Comparison of ENCODE assay signal across 10 cellular contexts in the genomic region with DNA sequence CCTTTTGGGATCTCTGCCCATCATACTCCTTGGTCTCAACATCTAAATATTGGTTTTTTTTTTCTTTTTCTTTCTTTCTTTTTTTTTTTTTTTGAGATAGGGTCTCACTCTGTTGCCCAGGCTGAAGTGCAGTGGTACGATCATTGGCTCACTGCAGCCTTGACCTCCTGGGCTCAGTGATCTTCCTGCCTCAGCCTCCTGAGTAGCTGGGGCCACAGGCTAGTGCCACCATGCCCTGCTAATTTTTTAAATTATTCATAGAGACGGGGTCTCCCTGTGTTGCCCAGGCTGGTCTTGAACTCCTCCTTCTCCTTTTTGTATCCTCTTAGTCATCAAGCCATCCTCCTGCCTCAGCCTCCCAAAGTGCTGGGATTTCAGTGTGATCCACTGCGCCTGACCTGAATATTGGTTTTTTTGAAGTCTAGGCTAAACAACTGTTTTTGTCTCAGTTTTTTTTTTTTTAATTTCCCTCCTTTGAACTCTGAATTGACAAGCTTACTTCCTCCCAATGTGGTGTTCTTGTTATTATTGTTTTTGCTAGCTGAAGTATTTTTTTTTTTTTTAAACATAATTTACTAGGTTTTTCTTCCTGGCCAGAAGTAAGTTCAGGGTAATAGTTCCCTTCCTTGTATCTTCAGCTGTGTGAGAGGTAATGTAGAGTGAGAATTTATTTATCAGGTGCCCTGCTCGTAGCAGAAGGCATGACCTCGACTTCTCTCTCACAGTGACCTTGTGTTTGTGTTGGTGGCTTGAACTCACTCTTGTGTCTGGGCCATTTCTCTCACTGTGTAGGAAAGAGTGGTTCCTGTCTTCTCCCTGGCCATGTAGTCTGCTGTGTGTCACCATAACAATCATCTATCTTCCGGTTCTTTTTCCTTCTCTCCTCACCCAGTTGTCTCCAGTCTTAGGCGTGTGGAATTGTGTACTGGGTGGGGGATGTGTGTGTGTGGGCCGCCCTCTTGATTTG. TPM values are rescaled to one million over a fixed set of nuclear protein-coding genes. Genes with fewer than 3 reads are reported as not detected.
DNase-seq lines count a peak whose midpoint lies in the region; ATAC-seq, FAIRE-seq and TF ChIP-seq lines count a peak whose summit lies in the region.
"Had no signal": no experiment of that assay in that cellular context is flagged by ENCODE, and none has a peak within 500 bp of the region (broad histone marks: within the 10 kb centered on the region; RNA-seq: fewer than 3 reads in every experiment).

No MANE protein-coding gene starts in this region.

- H3K9me3 Mint-ChIP-seq in activated T-cell treated with anti-CD3 and anti-CD28 coated beads, Interleukin-2, amount 50 U/mL, for 24 hours = no peaks in the 10 kb centered on the region
- H3K9me3 Mint-ChIP-seq in activated CD8-positive, alpha-beta T cell treated with anti-CD3 and anti-CD28 coated beads, Interleukin-2, amount 10 ng/mL, durations not matched to agents 7 days and 5 days (ENCODE audit: insufficient read depth) = no peaks in the 10 kb centered on the region

- POLR2A ChIA-PET in activated CD8-positive, alpha-beta T cell treated with anti-CD3 and anti-CD28 coated beads, Interleukin-2, amount 10 ng/mL, durations not matched to agents 7 days and 5 days (lab: Charles Lee) = interaction anchor here (0.6 to 1.4 kb wide), 5 partner anchors 11 to 87 kb away, joined by 3 to 4 read pairs (median 4); no protein-coding TSS in a partner anchor

- FAIRE-seq in urothelium cell line (lab: Jason Lieb, UNC) = no peak

- no peaks in the 10 kb centered on the region for H3K27me3 Mint-ChIP-seq in activated T-cell treated with anti-CD3 and anti-CD28 coated beads, Interleukin-2, amount 50 U/mL, for 24 hours
- no peaks in the 10 kb centered on the region for H3K27me3 Mint-ChIP-seq in activated CD8-positive, alpha-beta T cell treated with anti-CD3 and anti-CD28 coated beads, Interleukin-2, amount 10 ng/mL, durations not matched to agents 7 days and 5 days (ENCODE audit: low read depth)

- H3K27ac Mint-ChIP-seq in activated T-cell treated with anti-CD3 and anti-CD28 coated beads, Interleukin-2, amount 50 U/mL, for 24 hours = peak overlapping the region; percentile 79
- peak overlapping the region; percentile 75 for H3K27ac Mint-ChIP-seq in activated CD8-positive, alpha-beta T cell treated with anti-CD3 and anti-CD28 coated beads, Interleukin-2, amount 10 ng/mL, durations not matched to agents 7 days and 5 days

- 55% methylated on average over 7 of the region's 8 CpGs for WGBS in right lobe of liver (ENCODE audit: insufficient coverage, low coverage, low lambda C conversion rate, missing lambda C conversion rate)

- H3K4me1 ChIP-seq in right lobe of liver (peaks cover 0 to 53% (median 17%) of the 10 kb centered on the region in 4 donors), thoracic aorta (ENCODE audit: control insufficient read depth in 1 of 2, low read depth in 2 of 2) (peaks cover 20 to 58% of the 10 kb centered on the region in 2 donors)

- no peaks in the 10 kb centered on the region for H3K9me3 ChIP-seq in right lobe of liver
- no peaks in the 10 kb centered on the region for H3K9me3 ChIP-seq in thoracic aorta
- H3K9me3 ChIP-seq: ascending aorta, testis had no signal

- CTCF ChIA-PET in activated CD8-positive, alpha-beta T cell treated with anti-CD3 and anti-CD28 coated beads, Interleukin-2, amount 10 ng/mL, durations not matched to agents 7 days and 5 days (lab: Charles Lee) = interaction anchor here (1.0 to 5.9 kb wide), 15 partner anchors 10 to 218 kb away, joined by 3 to 60 read pairs (median 7); a partner anchor contains a TSS

- intact Hi-C loops in right lobe of liver (cut with DNase I) = no loop called here

- H3K27ac ChIP-seq in right lobe of liver (peak overlapping the region; percentile 14 to 76 (median 45)), thoracic aorta (peak overlapping the region; percentile 15 to 32)
- H3K27ac ChIP-seq: testis had no signal

- no peak overlapping the region for H3K4me3 ChIP-seq in right lobe of liver
- H3K4me3 ChIP-seq in thoracic aorta = no peak overlapping the region
- H3K4me3 ChIP-seq: ascending aorta, testis had no signal

- H3K27me3 ChIP-seq in right lobe of liver (no peaks in the 10 kb centered on the region), thoracic aorta (replicated peaks; ENCODE audit: insufficient read depth) (no peaks in the 10 kb centered on the region)
- H3K27me3 ChIP-seq: ascending aorta, testis had no signal

- no peak overlapping the region for H3K4me3 Mint-ChIP-seq in activated T-cell treated with anti-CD3 and anti-CD28 coated beads, Interleukin-2, amount 50 U/mL, for 24 hours
- peak overlapping the region; percentile 2 for H3K4me3 Mint-ChIP-seq in activated CD8-positive, alpha-beta T cell treated with anti-CD3 and anti-CD28 coated beads, Interleukin-2, amount 10 ng/mL, durations not matched to agents 7 days and 5 days

- ATAC-seq in activated CD8-positive, alpha-beta T cell treated with anti-CD3 and anti-CD28 coated beads, Interleukin-2, amount 10 ng/mL, durations not matched to agents 7 days and 5 days = peak; percentile 65
- ATAC-seq in right lobe of liver (peak in 1 of 4 donors; percentile 5), thoracic aorta (ENCODE audit: insufficient number of reproducible peaks, low FRiP score, low read depth) (no peak), omental fat pad (ENCODE audit: low FRiP score) (no peak)

- peaks cover 4% of the 10 kb centered on the region for H3K36me3 Mint-ChIP-seq in activated T-cell treated with anti-CD3 and anti-CD28 coated beads, Interleukin-2, amount 50 U/mL, for 24 hours (ENCODE audit: low read depth)
- peaks cover 2% of the 10 kb centered on the region for H3K36me3 Mint-ChIP-seq in activated CD8-positive, alpha-beta T cell treated with anti-CD3 and anti-CD28 coated beads, Interleukin-2, amount 10 ng/mL, durations not matched to agents 7 days and 5 days (ENCODE audit: low read depth)

- H3K4me1 Mint-ChIP-seq in activated T-cell treated with anti-CD3 and anti-CD28 coated beads, Interleukin-2, amount 50 U/mL, for 24 hours (ENCODE audit: low read depth) = peaks cover 84% of the 10 kb centered on the region
- peaks cover 72% of the 10 kb centered on the region for H3K4me1 Mint-ChIP-seq in activated CD8-positive, alpha-beta T cell treated with anti-CD3 and anti-CD28 coated beads, Interleukin-2, amount 10 ng/mL, durations not matched to agents 7 days and 5 days (ENCODE audit: low read depth)

- peak; percentile 24 for DNase-seq in activated T-cell treated with anti-CD3 and anti-CD28 coated beads, Interleukin-2, amount 50 U/mL, for 24 hours
- DNase-seq in activated T-cell treated with anti-CD3 and anti-CD28 coated beads for 4 hours (no peak), right lobe of liver (no peak), thoracic aorta (ENCODE audit: low spot score) (no peak), urothelium cell line (ENCODE audit: low spot score) (no peak), omental fat pad (ENCODE audit: low spot score) (no peak), SKM-1 treated with dmso at 0.1 percent for 144 hours (lab: John Stamatoyannopoulos, UW; ENCODE audit: unreplicated experiment) (no peak)
- DNase-seq in activated CD8-positive, alpha-beta T cell treated with anti-CD3 and anti-CD28 coated beads, Interleukin-2, amount 10 ng/mL, durations not matched to agents 7 days and 5 days = no peak
- DNase-seq: testis had no signal

- no peaks in the 10 kb centered on the region for H3K36me3 ChIP-seq in right lobe of liver
- no peaks in the 10 kb centered on the region for H3K36me3 ChIP-seq in thoracic aorta
- H3K36me3 ChIP-seq: ascending aorta had no signal

- no peak for TF ChIP-seq CTCF in right lobe of liver (IDR thresholded peaks at IDR 0.05)
- TF ChIP-seq CTCF in thoracic aorta (IDR thresholded peaks at IDR 0.05) = no peak
- no peak for TF ChIP-seq CTCF in omental fat pad (IDR thresholded peaks at IDR 0.05)

- TF ChIP-seq POLR2A in right lobe of liver (IDR thresholded peaks at IDR 0.05) = no peak

RNA-seq across cellular contexts. Expression of a gene that starts 31.1 kb away (rescaled TPM):
- total RNA-seq in activated CD8-positive, alpha-beta T cell treated with anti-CD3 and anti-CD28 coated beads, Interleukin-2, amount 10 ng/mL, durations not matched to agents 7 days and 5 days = 10 to 100 TPM; 59.0 to 61.3 TPM
- total RNA-seq in right lobe of liver (10 to 100 TPM; 25.6 to 46.6 (median 34.0) TPM), thoracic aorta (10 to 100 TPM; 80.7 to 89.2 TPM), omental fat pad (100 to 1,000 TPM in 1 of 4 donors, 10 to 100 TPM in 3; 52.0 to 151 (median 79.9) TPM)

RNA-seq across cellular contexts. Expression of a gene that starts 54.7 kb away (rescaled TPM):
- not detected for total RNA-seq in activated CD8-positive, alpha-beta T cell treated with anti-CD3 and anti-CD28 coated beads, Interleukin-2, amount 10 ng/mL, durations not matched to agents 7 days and 5 days
- total RNA-seq in right lobe of liver (not detected), thoracic aorta (not detected), omental fat pad (under 1 TPM in 1 of 4 donors, not detected in 3; 0.60 TPM)
- total RNA-seq: ascending aorta, testis had no signal

RNA-seq across cellular contexts. Expression of a gene that starts 56.5 kb away (rescaled TPM):
- under 1 TPM in 1 of 2 experiments, not detected in 1; 0.32 TPM for total RNA-seq in activated CD8-positive, alpha-beta T cell treated with anti-CD3 and anti-CD28 coated beads, Interleukin-2, amount 10 ng/mL, durations not matched to agents 7 days and 5 days
- total RNA-seq in right lobe of liver (1 to 10 TPM in 1 of 6 experiments, under 1 TPM in 3, not detected in 2; 0.26 to 2.2 (median 0.63) TPM), thoracic aorta (10 to 100 TPM; 19.8 to 40.9 TPM), omental fat pad (10 to 100 TPM; 10.9 to 34.4 (median 28.7) TPM)
